1 cellular context compared by ENCODE assay signal in the genomic region with DNA sequence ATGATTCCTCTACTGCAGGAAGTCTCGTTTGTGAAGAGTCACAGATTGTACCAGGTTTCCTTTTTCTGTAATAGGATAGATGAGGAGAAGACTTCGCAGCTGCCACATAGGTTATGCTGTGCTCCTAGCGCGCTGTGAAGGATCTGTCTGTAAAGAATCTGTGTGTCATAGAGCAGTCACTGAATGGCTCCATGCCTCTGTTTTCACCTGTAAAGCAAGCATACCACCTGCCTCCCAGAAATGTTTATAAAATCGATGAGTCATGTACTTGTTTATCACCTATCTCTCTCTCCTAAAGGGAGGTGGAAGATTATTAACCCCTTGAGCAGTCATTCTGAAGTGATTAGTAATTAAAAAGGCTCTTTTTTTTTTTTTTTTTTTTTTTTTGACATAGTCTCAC.
TF ChIP-seq lines count a peak whose summit lies in the region.

No MANE protein-coding gene starts in this region.

TF ChIP-seq in GM23338, 12 proteins besides CTCF, POLR2A, EP300 and RAD21:
- TF ChIP-seq, protein P1, sequence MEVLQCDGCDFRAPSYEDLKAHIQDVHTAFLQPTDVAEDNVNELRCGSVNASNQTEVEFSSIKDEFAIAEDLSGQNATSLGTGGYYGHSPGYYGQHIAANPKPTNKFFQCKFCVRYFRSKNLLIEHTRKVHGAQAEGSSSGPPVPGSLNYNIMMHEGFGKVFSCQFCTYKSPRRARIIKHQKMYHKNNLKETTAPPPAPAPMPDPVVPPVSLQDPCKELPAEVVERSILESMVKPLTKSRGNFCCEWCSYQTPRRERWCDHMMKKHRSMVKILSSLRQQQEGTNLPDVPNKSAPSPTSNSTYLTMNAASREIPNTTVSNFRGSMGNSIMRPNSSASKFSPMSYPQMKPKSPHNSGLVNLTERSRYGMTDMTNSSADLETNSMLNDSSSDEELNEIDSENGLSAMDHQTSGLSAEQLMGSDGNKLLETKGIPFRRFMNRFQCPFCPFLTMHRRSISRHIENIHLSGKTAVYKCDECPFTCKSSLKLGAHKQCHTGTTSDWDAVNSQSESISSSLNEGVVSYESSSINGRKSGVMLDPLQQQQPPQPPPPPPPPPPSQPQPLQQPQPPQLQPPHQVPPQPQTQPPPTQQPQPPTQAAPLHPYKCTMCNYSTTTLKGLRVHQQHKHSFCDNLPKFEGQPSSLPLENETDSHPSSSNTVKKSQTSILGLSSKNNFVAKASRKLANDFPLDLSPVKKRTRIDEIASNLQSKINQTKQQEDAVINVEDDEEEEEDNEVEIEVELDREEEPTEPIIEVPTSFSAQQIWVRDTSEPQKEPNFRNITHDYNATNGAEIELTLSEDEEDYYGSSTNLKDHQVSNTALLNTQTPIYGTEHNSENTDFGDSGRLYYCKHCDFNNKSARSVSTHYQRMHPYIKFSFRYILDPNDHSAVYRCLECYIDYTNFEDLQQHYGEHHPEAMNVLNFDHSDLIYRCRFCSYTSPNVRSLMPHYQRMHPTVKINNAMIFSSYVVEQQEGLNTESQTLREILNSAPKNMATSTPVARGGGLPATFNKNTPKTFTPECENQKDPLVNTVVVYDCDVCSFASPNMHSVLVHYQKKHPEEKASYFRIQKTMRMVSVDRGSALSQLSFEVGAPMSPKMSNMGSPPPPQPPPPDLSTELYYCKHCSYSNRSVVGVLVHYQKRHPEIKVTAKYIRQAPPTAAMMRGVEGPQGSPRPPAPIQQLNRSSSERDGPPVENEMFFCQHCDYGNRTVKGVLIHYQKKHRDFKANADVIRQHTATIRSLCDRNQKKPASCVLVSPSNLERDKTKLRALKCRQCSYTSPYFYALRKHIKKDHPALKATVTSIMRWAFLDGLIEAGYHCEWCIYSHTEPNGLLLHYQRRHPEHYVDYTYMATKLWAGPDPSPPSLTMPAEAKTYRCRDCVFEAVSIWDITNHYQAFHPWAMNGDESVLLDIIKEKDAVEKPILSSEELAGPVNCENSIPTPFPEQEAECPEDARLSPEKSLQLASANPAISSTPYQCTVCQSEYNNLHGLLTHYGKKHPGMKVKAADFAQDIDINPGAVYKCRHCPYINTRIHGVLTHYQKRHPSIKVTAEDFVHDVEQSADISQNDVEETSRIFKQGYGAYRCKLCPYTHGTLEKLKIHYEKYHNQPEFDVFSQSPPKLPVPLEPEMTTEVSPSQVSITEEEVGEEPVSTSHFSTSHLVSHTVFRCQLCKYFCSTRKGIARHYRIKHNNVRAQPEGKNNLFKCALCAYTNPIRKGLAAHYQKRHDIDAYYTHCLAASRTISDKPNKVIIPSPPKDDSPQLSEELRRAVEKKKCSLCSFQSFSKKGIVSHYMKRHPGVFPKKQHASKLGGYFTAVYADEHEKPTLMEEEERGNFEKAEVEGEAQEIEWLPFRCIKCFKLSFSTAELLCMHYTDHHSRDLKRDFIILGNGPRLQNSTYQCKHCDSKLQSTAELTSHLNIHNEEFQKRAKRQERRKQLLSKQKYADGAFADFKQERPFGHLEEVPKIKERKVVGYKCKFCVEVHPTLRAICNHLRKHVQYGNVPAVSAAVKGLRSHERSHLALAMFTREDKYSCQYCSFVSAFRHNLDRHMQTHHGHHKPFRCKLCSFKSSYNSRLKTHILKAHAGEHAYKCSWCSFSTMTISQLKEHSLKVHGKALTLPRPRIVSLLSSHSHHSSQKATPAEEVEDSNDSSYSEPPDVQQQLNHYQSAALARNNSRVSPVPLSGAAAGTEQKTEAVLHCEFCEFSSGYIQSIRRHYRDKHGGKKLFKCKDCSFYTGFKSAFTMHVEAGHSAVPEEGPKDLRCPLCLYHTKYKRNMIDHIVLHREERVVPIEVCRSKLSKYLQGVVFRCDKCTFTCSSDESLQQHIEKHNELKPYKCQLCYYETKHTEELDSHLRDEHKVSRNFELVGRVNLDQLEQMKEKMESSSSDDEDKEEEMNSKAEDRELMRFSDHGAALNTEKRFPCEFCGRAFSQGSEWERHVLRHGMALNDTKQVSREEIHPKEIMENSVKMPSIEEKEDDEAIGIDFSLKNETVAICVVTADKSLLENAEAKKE (CRISPR knock-in tag; IDR thresholded peaks at IDR 0.05): no peak
- TF ChIP-seq ZNF331 (CRISPR knock-in tag; IDR thresholded peaks at IDR 0.05; ENCODE audit: low read depth): no peak
- TF ChIP-seq, protein P2, sequence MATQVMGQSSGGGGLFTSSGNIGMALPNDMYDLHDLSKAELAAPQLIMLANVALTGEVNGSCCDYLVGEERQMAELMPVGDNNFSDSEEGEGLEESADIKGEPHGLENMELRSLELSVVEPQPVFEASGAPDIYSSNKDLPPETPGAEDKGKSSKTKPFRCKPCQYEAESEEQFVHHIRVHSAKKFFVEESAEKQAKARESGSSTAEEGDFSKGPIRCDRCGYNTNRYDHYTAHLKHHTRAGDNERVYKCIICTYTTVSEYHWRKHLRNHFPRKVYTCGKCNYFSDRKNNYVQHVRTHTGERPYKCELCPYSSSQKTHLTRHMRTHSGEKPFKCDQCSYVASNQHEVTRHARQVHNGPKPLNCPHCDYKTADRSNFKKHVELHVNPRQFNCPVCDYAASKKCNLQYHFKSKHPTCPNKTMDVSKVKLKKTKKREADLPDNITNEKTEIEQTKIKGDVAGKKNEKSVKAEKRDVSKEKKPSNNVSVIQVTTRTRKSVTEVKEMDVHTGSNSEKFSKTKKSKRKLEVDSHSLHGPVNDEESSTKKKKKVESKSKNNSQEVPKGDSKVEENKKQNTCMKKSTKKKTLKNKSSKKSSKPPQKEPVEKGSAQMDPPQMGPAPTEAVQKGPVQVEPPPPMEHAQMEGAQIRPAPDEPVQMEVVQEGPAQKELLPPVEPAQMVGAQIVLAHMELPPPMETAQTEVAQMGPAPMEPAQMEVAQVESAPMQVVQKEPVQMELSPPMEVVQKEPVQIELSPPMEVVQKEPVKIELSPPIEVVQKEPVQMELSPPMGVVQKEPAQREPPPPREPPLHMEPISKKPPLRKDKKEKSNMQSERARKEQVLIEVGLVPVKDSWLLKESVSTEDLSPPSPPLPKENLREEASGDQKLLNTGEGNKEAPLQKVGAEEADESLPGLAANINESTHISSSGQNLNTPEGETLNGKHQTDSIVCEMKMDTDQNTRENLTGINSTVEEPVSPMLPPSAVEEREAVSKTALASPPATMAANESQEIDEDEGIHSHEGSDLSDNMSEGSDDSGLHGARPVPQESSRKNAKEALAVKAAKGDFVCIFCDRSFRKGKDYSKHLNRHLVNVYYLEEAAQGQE (IDR thresholded peaks at IDR 0.05; ENCODE audit: unreplicated experiment): no peak
- TF ChIP-seq EZH2phosphoT487 (IDR thresholded peaks at IDR 0.05; ENCODE audit: unreplicated experiment): no peak
- TF ChIP-seq NANOG (IDR thresholded peaks at IDR 0.05; ENCODE audit: borderline replicate concordance): no peak
- no peak for TF ChIP-seq EZH2 (IDR thresholded peaks at IDR 0.05; ENCODE audit: low read depth, unreplicated experiment)
- no peak for TF ChIP-seq STAT1 (IDR thresholded peaks at IDR 0.05; ENCODE audit: unreplicated experiment)
- no peak for TF ChIP-seq POLR2AphosphoS5 (IDR thresholded peaks at IDR 0.05; ENCODE audit: low read depth)
- TF ChIP-seq, protein P3, sequence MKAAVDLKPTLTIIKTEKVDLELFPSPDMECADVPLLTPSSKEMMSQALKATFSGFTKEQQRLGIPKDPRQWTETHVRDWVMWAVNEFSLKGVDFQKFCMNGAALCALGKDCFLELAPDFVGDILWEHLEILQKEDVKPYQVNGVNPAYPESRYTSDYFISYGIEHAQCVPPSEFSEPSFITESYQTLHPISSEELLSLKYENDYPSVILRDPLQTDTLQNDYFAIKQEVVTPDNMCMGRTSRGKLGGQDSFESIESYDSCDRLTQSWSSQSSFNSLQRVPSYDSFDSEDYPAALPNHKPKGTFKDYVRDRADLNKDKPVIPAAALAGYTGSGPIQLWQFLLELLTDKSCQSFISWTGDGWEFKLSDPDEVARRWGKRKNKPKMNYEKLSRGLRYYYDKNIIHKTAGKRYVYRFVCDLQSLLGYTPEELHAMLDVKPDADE (IDR thresholded peaks at IDR 0.05): no peak
- TF ChIP-seq ZNF114 (CRISPR knock-in tag; IDR thresholded peaks at IDR 0.05): no peak
- TF ChIP-seq JUNB (IDR thresholded peaks at IDR 0.05; ENCODE audit: unreplicated experiment): no peak
- no peak for TF ChIP-seq CREB1 (CRISPR knock-in tag; IDR thresholded peaks at IDR 0.05; ENCODE audit: low read depth)
TF ChIP-seq in GM23338: peak in this region for 0.
